ENCODE assay signal across 8 cellular contexts in genomic region chr4:1767058-1767769, GRCh38. TPM values are rescaled to one million over a fixed set of nuclear protein-coding genes. Genes with fewer than 3 reads are reported as not detected.
DNase-seq lines count a peak whose midpoint lies in the region; ATAC-seq and TF ChIP-seq lines count a peak whose summit lies in the region.

No MANE protein-coding gene starts in this region.

- TF ChIP-seq CTCF in VCaP (conservative IDR thresholded peaks at IDR 0.05) (no peak), right atrium auricular region (IDR thresholded peaks at IDR 0.05) (no peak)

- H3K4me1 ChIP-seq in HAP-1 (peaks cover 23% of the 10 kb centered on the region), right atrium auricular region (peaks cover 0 to 22% of the 10 kb centered on the region in 2 donors)
- no peaks in the 10 kb centered on the region for H3K4me1 ChIP-seq in CD4-positive, alpha-beta memory T cell (ENCODE audit: insufficient read depth, low read length)

- H3K36me3 ChIP-seq in HAP-1 (replicated peaks) (no peaks in the 10 kb centered on the region), right atrium auricular region (no peaks in the 10 kb centered on the region)
- no peaks in the 10 kb centered on the region for H3K36me3 ChIP-seq in CD4-positive, alpha-beta memory T cell (ENCODE audit: insufficient read depth, low read length)

- no peak for ATAC-seq in stimulated activated effector memory CD8-positive, alpha-beta T cell treated with anti-CD3 and anti-CD28 coated beads, Interleukin-12 subunit alpha, Interleukin-12 subunit beta, amount 100 ng/mL, for 72 hours
- no peak for ATAC-seq in GM21423 (IDR thresholded peaks at IDR 0.05; ENCODE audit: unreplicated experiment)

- CTCF ChIA-PET in CD4-positive, alpha-beta memory T cell (lab: Charles Lee; ENCODE audit: partially characterized antibody), result no interaction called here

- H3K9me3 ChIP-seq in HAP-1, result no peaks in the 10 kb centered on the region
- no peaks in the 10 kb centered on the region for H3K9me3 ChIP-seq in right atrium auricular region
- H3K9me3 ChIP-seq in CD4-positive, alpha-beta memory T cell (ENCODE audit: control insufficient read depth in 1 of 2, low read length in 2 of 2), result no peaks in the 10 kb centered on the region

- H3K27ac Mint-ChIP-seq in stimulated activated effector memory CD8-positive, alpha-beta T cell treated with anti-CD3 and anti-CD28 coated beads, Interleukin-12 subunit alpha, Interleukin-12 subunit beta, amount 100 ng/mL, for 72 hours, result no peak overlapping the region
- H3K27ac Mint-ChIP-seq in CD4-positive, alpha-beta memory T cell, result no peak overlapping the region

- in situ Hi-C loops in HAP-1 (cut with MboI; ENCODE audit: low sequenced_read_pairs), result no loop called here

- POLR2A ChIA-PET in CD4-positive, alpha-beta memory T cell (lab: Charles Lee; ENCODE audit: partially characterized antibody), result no interaction called here

- no peaks in the 10 kb centered on the region for H3K9me3 Mint-ChIP-seq in stimulated activated effector memory CD8-positive, alpha-beta T cell treated with anti-CD3 and anti-CD28 coated beads, Interleukin-12 subunit alpha, Interleukin-12 subunit beta, amount 100 ng/mL, for 72 hours
- no peaks in the 10 kb centered on the region for H3K9me3 Mint-ChIP-seq in CD4-positive, alpha-beta memory T cell

- H3K4me3 ChIP-seq in HAP-1 (peak overlapping the region; percentile 10), right atrium auricular region (peak overlapping the region; percentile 44 to 58)
- no peak overlapping the region for H3K4me3 ChIP-seq in CD4-positive, alpha-beta memory T cell (ENCODE audit: low read length in 2 of 2)

- H3K4me1 Mint-ChIP-seq in stimulated activated effector memory CD8-positive, alpha-beta T cell treated with anti-CD3 and anti-CD28 coated beads, Interleukin-12 subunit alpha, Interleukin-12 subunit beta, amount 100 ng/mL, for 72 hours, result peaks cover 5% of the 10 kb centered on the region
- peaks cover 0 to 4% (median under 1%) of the 10 kb centered on the region in 4 donors for H3K4me1 Mint-ChIP-seq in CD4-positive, alpha-beta memory T cell

- H3K4me3 Mint-ChIP-seq in stimulated activated effector memory CD8-positive, alpha-beta T cell treated with anti-CD3 and anti-CD28 coated beads, Interleukin-12 subunit alpha, Interleukin-12 subunit beta, amount 100 ng/mL, for 72 hours, result peak overlapping the region; percentile 55
- H3K4me3 Mint-ChIP-seq in CD4-positive, alpha-beta memory T cell, result no peak overlapping the region

- no peaks in the 10 kb centered on the region for H3K36me3 Mint-ChIP-seq in stimulated activated effector memory CD8-positive, alpha-beta T cell treated with anti-CD3 and anti-CD28 coated beads, Interleukin-12 subunit alpha, Interleukin-12 subunit beta, amount 100 ng/mL, for 72 hours
- no peaks in the 10 kb centered on the region for H3K36me3 Mint-ChIP-seq in CD4-positive, alpha-beta memory T cell

- DNase-seq in HAP-1 (ENCODE audit: low spot score in 2 of 2) (peak; percentile 22 to 76), right atrium auricular region (ENCODE audit: low spot score) (no peak), HK-2 (ENCODE audit: unreplicated experiment) (no peak), dermis blood vessel endothelial cell (no peak)
- DNase-seq in stimulated activated effector memory CD8-positive, alpha-beta T cell treated with anti-CD3 and anti-CD28 coated beads, Interleukin-12 subunit alpha, Interleukin-12 subunit beta, amount 100 ng/mL, for 72 hours (ENCODE audit: low spot score in 2 of 2), result no peak
- DNase-seq in CD4-positive, alpha-beta memory T cell, result no peak

- H3K27ac ChIP-seq in VCaP (peak overlapping the region; percentile 23; the same call in 1 of the 2 replicates), right atrium auricular region (no peak overlapping the region)
- no peak overlapping the region for H3K27ac ChIP-seq in CD4-positive, alpha-beta memory T cell (ENCODE audit: low read depth, low read length)

- H3K27me3 ChIP-seq in HAP-1 (ENCODE audit: low read depth), result no peaks in the 10 kb centered on the region
- H3K27me3 ChIP-seq in right atrium auricular region, result no peaks in the 10 kb centered on the region
- peaks cover 4% of the 10 kb centered on the region for H3K27me3 ChIP-seq in CD4-positive, alpha-beta memory T cell (ENCODE audit: insufficient read depth, low read length)

- peaks cover 6 to 10% of the 10 kb centered on the region in 2 donors for H3K27me3 Mint-ChIP-seq in CD4-positive, alpha-beta memory T cell

- intact Hi-C loops in CD4-positive, alpha-beta memory T cell (cut with micrococcal nuclease), result no loop called here

RNA-seq across cellular contexts. Expression of gene FGFR3, which starts 25.9 kb away (rescaled TPM):
- total RNA-seq in right atrium auricular region (10 to 100 TPM in 1 of 2 donors, 1 to 10 TPM in 1; 2.6 to 15.4 TPM), dermis blood vessel endothelial cell (1.1 and 1.4 TPM in 2 replicates)
- total RNA-seq in CD4-positive, alpha-beta memory T cell, result under 1 TPM; 0.53 to 0.67 TPM
- not detected for polyA plus RNA-seq in CD4-positive, alpha-beta memory T cell

RNA-seq across cellular contexts. Expression of gene TACC3, which starts 45.9 kb away (rescaled TPM):
- total RNA-seq in right atrium auricular region, result 1 to 10 TPM; 3.7 to 5.3 TPM
- total RNA-seq in CD4-positive, alpha-beta memory T cell, result 100 to 1,000 TPM; 134 to 136 TPM
- 10 to 100 TPM; 37.3 to 61.8 TPM for polyA plus RNA-seq in CD4-positive, alpha-beta memory T cell
- total RNA-seq in dermis blood vessel endothelial cell, result 13.4 and 34.2 TPM in 2 replicates

RNA-seq across cellular contexts. Expression of gene TMEM129, which starts 46.1 kb away (rescaled TPM):
- 10 to 100 TPM; 59.0 to 75.4 TPM for total RNA-seq in right atrium auricular region
- 10 to 100 TPM; 40.6 to 42.1 TPM for total RNA-seq in CD4-positive, alpha-beta memory T cell
- 10 to 100 TPM; 36.8 to 40.3 TPM for polyA plus RNA-seq in CD4-positive, alpha-beta memory T cell
- total RNA-seq in dermis blood vessel endothelial cell, result 34.7 and 44.8 TPM in 2 replicates

RNA-seq across cellular contexts. Expression of gene SLBP, which starts 55.1 kb away (rescaled TPM):
- total RNA-seq in right atrium auricular region, result 10 to 100 TPM; 15.6 to 20.1 TPM
- 10 to 100 TPM; 41.8 to 47.4 TPM for total RNA-seq in CD4-positive, alpha-beta memory T cell
- polyA plus RNA-seq in CD4-positive, alpha-beta memory T cell, result 10 to 100 TPM; 68.6 to 71.6 TPM
- total RNA-seq in dermis blood vessel endothelial cell, result 61.5 and 62.8 TPM in 2 replicates

Comparison
In these comparisons a context has a peak if more than half of its experiments do, and no peak if none do; other contexts are left out.
1. DNase-seq: peak in HAP-1 (2 of 2); none in right atrium auricular region (single experiment), stimulated activated effector memory CD8-positive, alpha-beta T cell treated with anti-CD3 and anti-CD28 coated beads, Interleukin-12 subunit alpha, Interleukin-12 subunit beta, amount 100 ng/mL, for 72 hours (0 of 2), HK-2 (single experiment), CD4-positive, alpha-beta memory T cell (0 of 5) and dermis blood vessel endothelial cell (single experiment).
2. H3K4me3 ChIP-seq: peak in HAP-1 (single experiment) and right atrium auricular region (2 of 2); none in CD4-positive, alpha-beta memory T cell (0 of 2).